ENCODE assay signal across 8 cellular contexts in genomic region chr19:41595258-41595889, GRCh38. TPM values are rescaled to one million over a fixed set of nuclear protein-coding genes. Genes with fewer than 3 reads are reported as not detected.
DNase-seq lines count a peak whose midpoint lies in the region; ATAC-seq lines count a peak whose summit lies in the region.

No MANE protein-coding gene starts in this region.

- no peak overlapping the region for H2BK120ac ChIP-seq in mesendoderm (ENCODE audit: low read depth, low read length)

- H3K27ac Mint-ChIP-seq in stimulated activated effector memory CD8-positive, alpha-beta T cell treated with anti-CD3 and anti-CD28 coated beads, Interleukin-12 subunit alpha, Interleukin-12 subunit beta, amount 100 ng/mL, for 72 hours: no peak overlapping the region

- no peak overlapping the region for H3K9ac ChIP-seq in mesendoderm (ENCODE audit: low read length)

- no peaks in the 10 kb centered on the region for H3K27me3 ChIP-seq in mesendoderm (ENCODE audit: insufficient read depth, low read length, poor library complexity)

- no peak overlapping the region for H3K27ac ChIP-seq in mesendoderm (ENCODE audit: low read depth, low read length)

- no peaks in the 10 kb centered on the region for H3K4me1 ChIP-seq in mesendoderm (ENCODE audit: control insufficient read depth, low read depth, low read length)

- no peak overlapping the region for H3K4me3 Mint-ChIP-seq in stimulated activated effector memory CD8-positive, alpha-beta T cell treated with anti-CD3 and anti-CD28 coated beads, Interleukin-12 subunit alpha, Interleukin-12 subunit beta, amount 100 ng/mL, for 72 hours

- peak; percentile 77 for DNase-seq in DMS153 treated with DMSO at 0.1 percent for 48 hours (lab: John Stamatoyannopoulos, UW; ENCODE audit: unreplicated experiment)
- DNase-seq in NCI-H524 treated with DMSO at 0.1 percent for 48 hours (lab: John Stamatoyannopoulos, UW): peak; percentile 7
- peak; percentile 65 for DNase-seq in activated CD4-positive, alpha-beta T cell treated with anti-CD3 and anti-CD28 coated beads, Interleukin-2, amount 50 U/mL, for 1 hour
- peak; percentile 55 for DNase-seq in effector CD4-positive, alpha-beta T cell
- peak; percentile 62 for DNase-seq in mesendoderm
- DNase-seq in stimulated activated effector memory CD8-positive, alpha-beta T cell treated with anti-CD3 and anti-CD28 coated beads, Interleukin-12 subunit alpha, Interleukin-12 subunit beta, amount 100 ng/mL, for 72 hours (ENCODE audit: low spot score in 2 of 2): peak; percentile 38 to 81

- H3K79me2 ChIP-seq in mesendoderm (ENCODE audit: control insufficient read depth, insufficient read depth, low read length): no peaks in the 10 kb centered on the region

- H3K79me1 ChIP-seq in mesendoderm (ENCODE audit: low read length): no peaks in the 10 kb centered on the region

- ATAC-seq in HG02642 (IDR thresholded peaks at IDR 0.05; ENCODE audit: poor library complexity, unreplicated experiment) (peak; percentile 66), HG03442 (IDR thresholded peaks at IDR 0.05; ENCODE audit: unreplicated experiment) (no peak)
- peak; percentile 94 for ATAC-seq in stimulated activated effector memory CD8-positive, alpha-beta T cell treated with anti-CD3 and anti-CD28 coated beads, Interleukin-12 subunit alpha, Interleukin-12 subunit beta, amount 100 ng/mL, for 72 hours

- no peak overlapping the region for H3K4me3 ChIP-seq in mesendoderm (ENCODE audit: low read length)

- H3K4me2 ChIP-seq in mesendoderm (ENCODE audit: low read length): no peak overlapping the region

- no peak overlapping the region for H4K8ac ChIP-seq in mesendoderm (ENCODE audit: low read depth, low read length)

- peaks cover 14% of the 10 kb centered on the region for H3K4me1 Mint-ChIP-seq in stimulated activated effector memory CD8-positive, alpha-beta T cell treated with anti-CD3 and anti-CD28 coated beads, Interleukin-12 subunit alpha, Interleukin-12 subunit beta, amount 100 ng/mL, for 72 hours

- no peak overlapping the region for H3K23ac ChIP-seq in mesendoderm (ENCODE audit: low read length)

- no peak overlapping the region for H3K56ac ChIP-seq in mesendoderm (ENCODE audit: low read length)

- H3K36me3 ChIP-seq in mesendoderm (ENCODE audit: control insufficient read depth, insufficient read depth, low read length): no peaks in the 10 kb centered on the region

- WGBS in mesendoderm (ENCODE audit: extremely low coverage, insufficient coverage, low lambda C conversion rate): no CpG with 5 or more reads among the region's 4 CpGs

- H2BK5ac ChIP-seq in mesendoderm (ENCODE audit: low read length): no peak overlapping the region

- H4K5ac ChIP-seq in mesendoderm (ENCODE audit: low read length): no peak overlapping the region

- H3K18ac ChIP-seq in mesendoderm (ENCODE audit: low read length): no peak overlapping the region

- H2BK15ac ChIP-seq in mesendoderm (replicated peaks; ENCODE audit: low read depth): no peak overlapping the region

- no peak overlapping the region for H2AK5ac ChIP-seq in mesendoderm (ENCODE audit: low read length)

- H3K36me3 Mint-ChIP-seq in stimulated activated effector memory CD8-positive, alpha-beta T cell treated with anti-CD3 and anti-CD28 coated beads, Interleukin-12 subunit alpha, Interleukin-12 subunit beta, amount 100 ng/mL, for 72 hours: no peaks in the 10 kb centered on the region

- no peak overlapping the region for H3K4ac ChIP-seq in mesendoderm (ENCODE audit: low read depth, low read length)

- no peaks in the 10 kb centered on the region for H3K9me3 Mint-ChIP-seq in stimulated activated effector memory CD8-positive, alpha-beta T cell treated with anti-CD3 and anti-CD28 coated beads, Interleukin-12 subunit alpha, Interleukin-12 subunit beta, amount 100 ng/mL, for 72 hours

RNA-seq across cellular contexts. Expression of gene CEACAM21, which starts 19.4 kb away (rescaled TPM):
- 0.17 TPM for polyA plus RNA-seq in mesendoderm (2013, experiment 1 of 2)
- polyA plus RNA-seq in mesendoderm (2013, experiment 2 of 2): 0.08 TPM

RNA-seq across cellular contexts. Expression of gene CEACAM4, which starts 31.5 kb away (rescaled TPM):
- polyA plus RNA-seq in mesendoderm (2013, experiment 1 of 2): not detected
- not detected for polyA plus RNA-seq in mesendoderm (2013, experiment 2 of 2)

Comparison
In these comparisons a context has a peak if more than half of its experiments do, and no peak if none do; other contexts are left out.
1. DNase-seq: peak in every context shown above with its lines; median percentile 77 in DMS153 treated with DMSO at 0.1 percent for 48 hours; 65 in activated CD4-positive, alpha-beta T cell treated with anti-CD3 and anti-CD28 coated beads, Interleukin-2, amount 50 U/mL, for 1 hour; 62 in mesendoderm; 60 in stimulated activated effector memory CD8-positive, alpha-beta T cell treated with anti-CD3 and anti-CD28 coated beads, Interleukin-12 subunit alpha, Interleukin-12 subunit beta, amount 100 ng/mL, for 72 hours; 55 in effector CD4-positive, alpha-beta T cell; 7 in NCI-H524 treated with DMSO at 0.1 percent for 48 hours.